11 cellular contexts compared by ENCODE assay signal in the genomic region with DNA sequence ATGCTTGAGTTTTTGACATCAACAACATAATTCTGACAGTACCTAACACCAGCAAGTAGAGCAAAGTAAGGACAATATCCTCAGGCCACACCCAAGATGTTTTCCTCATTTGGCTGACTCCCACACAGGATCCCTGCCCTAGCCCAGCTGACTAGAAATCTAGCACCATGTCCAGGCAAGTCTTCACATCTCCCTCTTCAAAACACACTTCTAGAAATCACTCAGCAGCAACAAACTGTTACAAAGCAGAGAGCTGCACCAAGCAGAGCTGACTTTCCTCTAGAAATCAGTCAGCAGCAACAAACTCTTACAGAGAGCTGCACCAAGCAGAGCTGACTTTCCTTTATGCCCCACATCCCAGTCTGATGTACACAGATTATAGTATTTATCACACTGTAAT. TPM values are rescaled to one million over a fixed set of nuclear protein-coding genes. Genes with fewer than 3 reads are reported as not detected.
DNase-seq lines count a peak whose midpoint lies in the region; ATAC-seq and TF ChIP-seq lines count a peak whose summit lies in the region.
"Had no signal": no experiment of that assay in that cellular context is flagged by ENCODE, and none has a peak within 500 bp of the region (broad histone marks: within the 10 kb centered on the region; RNA-seq: fewer than 3 reads in every experiment).

No MANE protein-coding gene starts in this region.

- no peaks in the 10 kb centered on the region for H4K20me1 ChIP-seq in hepatocyte (ENCODE audit: insufficient read depth, poor library complexity, severe bottlenecking)

- H3K36me3 ChIP-seq in adipocyte (ENCODE audit: control insufficient read depth, insufficient read depth, low read length, severe bottlenecking) (peaks cover 8% of the 10 kb centered on the region), upper lobe of right lung (peaks cover 11% of the 10 kb centered on the region), hepatocyte (replicated peaks; ENCODE audit: insufficient read depth, low read depth) (no peaks in the 10 kb centered on the region)

- no peak overlapping the region for H3K9ac ChIP-seq in adipocyte (ENCODE audit: low read length)

- no peak for TF ChIP-seq CTCF in upper lobe of right lung (IDR thresholded peaks at IDR 0.05)
- no peak for TF ChIP-seq CTCF in hepatocyte (IDR thresholded peaks at IDR 0.05; ENCODE audit: poor library complexity)

- POLR2A ChIA-PET in HEK293T (lab: Yijun Ruan, JAX) = no interaction called here

- intact Hi-C loops in upper lobe of right lung (cut with DNase I) = no loop called here

- DNase-seq in adipocyte (ENCODE audit: low read depth) = peak; percentile 30
- no peak for DNase-seq in COLO668 (lab: John Stamatoyannopoulos, UW; ENCODE audit: unreplicated experiment)
- no peak for DNase-seq in upper lobe of right lung
- DNase-seq in HEK293T (ENCODE audit: extremely low spot score) = no peak
- no peak for DNase-seq in hepatocyte (ENCODE audit: low spot score)
- DNase-seq: activated naive CD4-positive, alpha-beta T cell treated with anti-CD3 and anti-CD28 coated beads, Interleukin-2, amount 50 U/mL, for 16 hours; naive thymus-derived CD8-positive, alpha-beta T cell had no signal

- no peaks in the 10 kb centered on the region for H3K27me3 ChIP-seq in adipocyte (replicated peaks; ENCODE audit: control insufficient read depth, insufficient read depth, low read length)
- no peaks in the 10 kb centered on the region for H3K27me3 ChIP-seq in upper lobe of right lung
- no peaks in the 10 kb centered on the region for H3K27me3 ChIP-seq in hepatocyte
- H3K27me3 ChIP-seq: gastroesophageal sphincter had no signal

- H3K79me2 ChIP-seq in hepatocyte = peaks cover 52% of the 10 kb centered on the region

- ATAC-seq in GM18499 (IDR thresholded peaks at IDR 0.05; ENCODE audit: insufficient read depth, unreplicated experiment) (peak; percentile 97), GM19397 (IDR thresholded peaks at IDR 0.05; ENCODE audit: unreplicated experiment) (peak; percentile 84), HG03045 (IDR thresholded peaks at IDR 0.05; ENCODE audit: unreplicated experiment) (peak; percentile 94), upper lobe of right lung (no peak)
- ATAC-seq: gastroesophageal sphincter; naive thymus-derived CD8-positive, alpha-beta T cell had no signal

- H3K9me3 ChIP-seq in adipocyte (ENCODE audit: control insufficient read depth, low read length) = no peaks in the 10 kb centered on the region
- H3K9me3 ChIP-seq in upper lobe of right lung = no peaks in the 10 kb centered on the region
- H3K9me3 ChIP-seq in hepatocyte (ENCODE audit: low read depth) = no peaks in the 10 kb centered on the region
- H3K9me3 ChIP-seq: gastroesophageal sphincter had no signal

- H3K4me3 ChIP-seq in adipocyte (ENCODE audit: low read length) (no peak overlapping the region), upper lobe of right lung (no peak overlapping the region), hepatocyte (no peak overlapping the region)
- H3K4me3 ChIP-seq: gastroesophageal sphincter had no signal

- H3K4me1 ChIP-seq in adipocyte (ENCODE audit: control insufficient read depth, insufficient read depth, low read length) = peaks cover 13% of the 10 kb centered on the region
- no peaks in the 10 kb centered on the region for H3K4me1 ChIP-seq in upper lobe of right lung
- no peaks in the 10 kb centered on the region for H3K4me1 ChIP-seq in hepatocyte (ENCODE audit: insufficient read depth)

- CTCF ChIA-PET in HEK293T (lab: Yijun Ruan, JAX) = no interaction called here

- H3K4me2 ChIP-seq in hepatocyte = no peak overlapping the region

- H2AFZ ChIP-seq in hepatocyte = no peak overlapping the region

- no peak overlapping the region for H3K27ac ChIP-seq in upper lobe of right lung
- no peak overlapping the region for H3K27ac ChIP-seq in hepatocyte
- H3K27ac ChIP-seq: gastroesophageal sphincter had no signal

- H3K9me2 ChIP-seq in hepatocyte (replicated peaks; ENCODE audit: insufficient read depth) = no peaks in the 10 kb centered on the region

TF ChIP-seq in HEK293T, 16 proteins besides CTCF, POLR2A, EP300 and RAD21:
- TF ChIP-seq TARDBP (IDR thresholded peaks at IDR 0.05) (no peak), NFRKB (IDR thresholded peaks at IDR 0.05) (no peak), ARNT (IDR thresholded peaks at IDR 0.05) (no peak), FOXM1 (IDR thresholded peaks at IDR 0.05; ENCODE audit: borderline replicate concordance) (no peak), HDGF (IDR thresholded peaks at IDR 0.05; ENCODE audit: borderline replicate concordance) (no peak), SP1 (IDR thresholded peaks at IDR 0.05) (no peak), BHLHE40 (IDR thresholded peaks at IDR 0.05; ENCODE audit: borderline replicate concordance) (no peak), ZNF384 (IDR thresholded peaks at IDR 0.05) (no peak), SUZ12 (IDR thresholded peaks at IDR 0.05) (no peak), FOXK2 (IDR thresholded peaks at IDR 0.05) (no peak), LEF1 (IDR thresholded peaks at IDR 0.05; ENCODE audit: borderline replicate concordance) (no peak), CTBP1 (IDR thresholded peaks at IDR 0.05; ENCODE audit: borderline replicate concordance) (no peak), ELF4 (IDR thresholded peaks at IDR 0.05) (no peak)
- TF ChIP-seq, protein P1, sequence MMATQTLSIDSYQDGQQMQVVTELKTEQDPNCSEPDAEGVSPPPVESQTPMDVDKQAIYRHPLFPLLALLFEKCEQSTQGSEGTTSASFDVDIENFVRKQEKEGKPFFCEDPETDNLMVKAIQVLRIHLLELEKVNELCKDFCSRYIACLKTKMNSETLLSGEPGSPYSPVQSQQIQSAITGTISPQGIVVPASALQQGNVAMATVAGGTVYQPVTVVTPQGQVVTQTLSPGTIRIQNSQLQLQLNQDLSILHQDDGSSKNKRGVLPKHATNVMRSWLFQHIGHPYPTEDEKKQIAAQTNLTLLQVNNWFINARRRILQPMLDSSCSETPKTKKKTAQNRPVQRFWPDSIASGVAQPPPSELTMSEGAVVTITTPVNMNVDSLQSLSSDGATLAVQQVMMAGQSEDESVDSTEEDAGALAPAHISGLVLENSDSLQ (IDR thresholded peaks at IDR 0.05) = no peak

RNA-seq across cellular contexts. Expression of gene TMEM168, which starts 7.7 kb away (rescaled TPM):
- total RNA-seq in upper lobe of right lung (26.3 TPM), hepatocyte (22.1 and 25.3 TPM in 2 replicates)
- polyA plus RNA-seq in hepatocyte = 13.7 and 18.3 TPM in 2 replicates
